1 cellular context compared by ENCODE assay signal in genomic region chr9:108885643-108886348, GRCh38.
TF ChIP-seq lines count a peak whose summit lies in the region.

No MANE protein-coding gene starts in this region.

TF ChIP-seq in HepG2, 621 proteins besides CTCF, POLR2A, EP300 and RAD21 (continued from another document and continues in another):
- TF ChIP-seq ZNF556 (CRISPR knock-in tag; IDR thresholded peaks at IDR 0.05; ENCODE audit: borderline replicate concordance) (peak; percentile 77; the same call in 1 of the 2 replicates), ZNF607 (CRISPR knock-in tag; IDR thresholded peaks at IDR 0.05; ENCODE audit: borderline replicate concordance) (0 out of 2 replicates have a peak, but pooled peaks have one; percentile 51), KLF9 (CRISPR knock-in tag; IDR thresholded peaks at IDR 0.05; ENCODE audit: low read depth) (no peak), RFX5 (IDR thresholded peaks at IDR 0.05; ENCODE audit: low read depth, low read length) (no peak), JUN (CRISPR knock-in tag; IDR thresholded peaks at IDR 0.05) (peak; percentile 99), ZXDC (CRISPR knock-in tag; IDR thresholded peaks at IDR 0.05) (peak; percentile 69; the same call in 1 of the 2 replicates), BCL6 (CRISPR knock-in tag; IDR thresholded peaks at IDR 0.05) (peak; percentile 95), ZNF3 (CRISPR knock-in tag; IDR thresholded peaks at IDR 0.05) (peak; percentile 57; the same call in 1 of the 2 replicates), ZBED4 (CRISPR knock-in tag; IDR thresholded peaks at IDR 0.05; ENCODE audit: borderline replicate concordance) (peak; percentile 62; the same call in 1 of the 2 replicates), KMT2A (CRISPR knock-in tag; IDR thresholded peaks at IDR 0.05) (0 out of 2 replicates have a peak, but pooled peaks have one; percentile 40), NFKBIZ (CRISPR knock-in tag; IDR thresholded peaks at IDR 0.05) (peak; percentile 97; the same call in 1 of the 2 replicates), ELK4 (CRISPR knock-in tag; IDR thresholded peaks at IDR 0.05; ENCODE audit: borderline replicate concordance) (no peak), MTA3 (CRISPR knock-in tag; IDR thresholded peaks at IDR 0.05) (no peak), ZFX (CRISPR knock-in tag; IDR thresholded peaks at IDR 0.05; ENCODE audit: low read depth) (peak; percentile 62), REPIN1 (CRISPR knock-in tag; IDR thresholded peaks at IDR 0.05; ENCODE audit: borderline replicate concordance, low read depth) (peak; percentile 91; the same call in 1 of the 2 replicates), ZFP90 (CRISPR knock-in tag; IDR thresholded peaks at IDR 0.05; ENCODE audit: borderline replicate concordance) (no peak), ZNF589 (CRISPR knock-in tag; conservative IDR thresholded peaks at IDR 0.05) (peak; percentile 63; the same call in 1 of the 2 replicates), ZNF362 (CRISPR knock-in tag; IDR thresholded peaks at IDR 0.05; ENCODE audit: borderline replicate concordance) (peak; percentile 92), SP140L (CRISPR knock-in tag; IDR thresholded peaks at IDR 0.05; ENCODE audit: borderline replicate concordance) (peak; percentile 80; the same call in 1 of the 2 replicates), SIX4 (CRISPR knock-in tag; IDR thresholded peaks at IDR 0.05) (peak; percentile 89), ZSCAN25 (CRISPR knock-in tag; IDR thresholded peaks at IDR 0.05) (peak; percentile 82), ZNF598 (CRISPR knock-in tag; IDR thresholded peaks at IDR 0.05; ENCODE audit: borderline replicate concordance) (peak; percentile 28; the same call in 1 of the 2 replicates), ZSCAN21 (CRISPR knock-in tag; IDR thresholded peaks at IDR 0.05; ENCODE audit: borderline replicate concordance) (peak; percentile 76), POLR2AphosphoS5 (IDR thresholded peaks at IDR 0.05; ENCODE audit: low read depth, low read length) (peak; percentile 96), DNMT3B (CRISPR knock-in tag; conservative IDR thresholded peaks at IDR 0.05) (peak; percentile 88; the same call in 1 of the 2 replicates), TCF12 (IDR thresholded peaks at IDR 0.05) (no peak), TCF12 (CRISPR knock-in tag; IDR thresholded peaks at IDR 0.05) (peak; percentile 94), HMGXB3 (CRISPR knock-in tag; IDR thresholded peaks at IDR 0.05; ENCODE audit: borderline replicate concordance) (peak; percentile 87; the same call in 1 of the 2 replicates), USF2 (IDR thresholded peaks at IDR 0.05; ENCODE audit: low read depth, low read length) (no peak), USF2 (CRISPR knock-in tag; IDR thresholded peaks at IDR 0.05; ENCODE audit: borderline replicate concordance) (no peak), ZBTB8A (CRISPR knock-in tag; IDR thresholded peaks at IDR 0.05; ENCODE audit: borderline replicate concordance, low read depth) (no peak), FLYWCH1 (CRISPR knock-in tag; IDR thresholded peaks at IDR 0.05) (no peak), HDAC2 (CRISPR knock-in tag; IDR thresholded peaks at IDR 0.05) (peak; percentile 99), SYNCRIP (IDR thresholded peaks at IDR 0.05; ENCODE audit: insufficient read depth, low read depth, low read length) (no peak), ZNF652 (CRISPR knock-in tag; IDR thresholded peaks at IDR 0.05; ENCODE audit: borderline replicate concordance, low read depth) (peak; percentile 63; the same call in 1 of the 2 replicates), HMGXB4 (CRISPR knock-in tag; IDR thresholded peaks at IDR 0.05; ENCODE audit: borderline replicate concordance in 1 of 2, low read depth in 1 of 2) (peak in 1 of 2 experiments; percentile 75; a peak in 2 of 4 replicates), THYN1 (CRISPR knock-in tag; IDR thresholded peaks at IDR 0.05; ENCODE audit: borderline replicate concordance, low read depth) (no peak), TAF15 (IDR thresholded peaks at IDR 0.05; ENCODE audit: low read depth, low read length, poor library complexity, severe bottlenecking) (no peak), SATB2 (CRISPR knock-in tag; IDR thresholded peaks at IDR 0.05) (no peak), NRL (CRISPR knock-in tag; IDR thresholded peaks at IDR 0.05; ENCODE audit: borderline replicate concordance) (no peak), ZSCAN29 (CRISPR knock-in tag; conservative IDR thresholded peaks at IDR 0.05) (peak; percentile 85), ZNF749 (CRISPR knock-in tag; IDR thresholded peaks at IDR 0.05; ENCODE audit: borderline replicate concordance) (peak; percentile 47; the same call in 1 of the 2 replicates), ZNF136 (CRISPR knock-in tag; IDR thresholded peaks at IDR 0.05; ENCODE audit: low read depth) (peak; percentile 62; the same call in 1 of the 2 replicates), JUND (CRISPR knock-in tag; IDR thresholded peaks at IDR 0.05) (peak; percentile 98), ARNT (IDR thresholded peaks at IDR 0.05) (no peak), GABPB1 (CRISPR knock-in tag; IDR thresholded peaks at IDR 0.05) (peak; percentile 45; the same call in 1 of the 2 replicates), ZNF317 (CRISPR knock-in tag; IDR thresholded peaks at IDR 0.05) (peak; percentile 94), ZNF839 (CRISPR knock-in tag; IDR thresholded peaks at IDR 0.05; ENCODE audit: borderline replicate concordance) (no peak), ZBTB21 (CRISPR knock-in tag; IDR thresholded peaks at IDR 0.05) (no peak), ZBTB3 (CRISPR knock-in tag; IDR thresholded peaks at IDR 0.05; ENCODE audit: borderline replicate concordance, low read depth) (no peak)
